ENCODE assay signal across 9 cellular contexts in the genomic region with DNA sequence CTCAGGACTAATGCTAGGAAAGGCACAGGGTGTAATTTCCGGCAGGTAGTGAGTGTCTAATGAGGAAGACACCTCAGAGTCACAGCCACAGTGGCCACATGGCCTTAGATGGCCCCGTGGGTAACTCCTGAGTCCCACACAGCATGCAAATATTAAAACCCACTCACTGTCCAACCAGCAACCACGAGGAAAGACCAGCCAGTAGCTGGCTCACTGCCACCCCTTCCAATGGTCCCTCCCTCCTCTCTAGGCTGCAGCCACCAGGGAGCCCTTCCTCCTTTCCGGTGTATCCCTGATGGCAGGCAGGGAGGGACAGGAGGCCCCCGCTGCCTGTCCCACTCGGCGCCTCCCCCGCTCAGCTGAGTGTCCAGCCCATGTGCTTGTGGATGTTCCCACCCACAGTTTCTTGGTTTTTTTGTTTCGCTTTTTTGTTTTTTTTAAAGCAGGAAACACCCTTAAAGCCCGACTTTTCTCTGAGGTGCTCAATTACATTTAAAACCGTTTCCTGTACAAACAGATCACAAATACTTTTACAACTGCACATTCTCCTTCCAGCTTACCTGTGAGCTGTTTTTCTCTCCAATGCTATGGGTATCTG. TPM values are rescaled to one million over a fixed set of nuclear protein-coding genes. Genes with fewer than 3 reads are reported as not detected.
A peak's percentile ranks its signal among the peaks of the same experiment; 100 is the strongest.
DNase-seq lines count a peak whose midpoint lies in the region; ATAC-seq and TF ChIP-seq lines count a peak whose summit lies in the region.
"Had no signal": no experiment of that assay in that cellular context is flagged by ENCODE, and none has a peak within 500 bp of the region (broad histone marks: within the 10 kb centered on the region; RNA-seq: fewer than 3 reads in every experiment).

No MANE protein-coding gene starts in this region.

- H2BK120ac ChIP-seq in H9 (ENCODE audit: low read depth, low read length, poor library complexity, severe bottlenecking) = no peak overlapping the region

- peak overlapping the region in 2 of 3 experiments; percentile 19 to 40; a peak in 3 of 7 replicates for H3K27ac Mint-ChIP-seq in H9
- H3K27ac Mint-ChIP-seq in activated CD4-positive, alpha-beta T cell treated with anti-CD3 and anti-CD28 coated beads, Interleukin-2, amount 10 ng/mL, durations not matched to agents 24 days and 14 days = peak overlapping the region; percentile 90

- 0 out of 5 replicates have a peak, but pooled peaks cover 0 to 2% of the 10 kb centered on the region in 2 experiments for H3K9me3 Mint-ChIP-seq in H9
- H3K9me3 Mint-ChIP-seq in activated CD4-positive, alpha-beta T cell treated with anti-CD3 and anti-CD28 coated beads, Interleukin-2, amount 10 ng/mL, durations not matched to agents 24 days and 14 days = no peaks in the 10 kb centered on the region

- no peak overlapping the region for H2BK20ac ChIP-seq in H9 (ENCODE audit: low read depth, low read length, poor library complexity, severe bottlenecking)

- H3K4ac ChIP-seq in H9 (ENCODE audit: low read depth, low read length) = no peak overlapping the region

- TF ChIP-seq CTCF in H9 (conservative IDR thresholded peaks at IDR 0.05) = no peak

- no peak overlapping the region for H2BK5ac ChIP-seq in H9 (ENCODE audit: insufficient read length, low read length)

- H2AK5ac ChIP-seq in H9 (ENCODE audit: insufficient read length, low read length) = no peak overlapping the region

- peaks cover 4% of the 10 kb centered on the region for H3K79me1 ChIP-seq in H9 (ENCODE audit: insufficient read depth, low read depth, low read length, poor library complexity, severe bottlenecking)

- H3K27me3 Mint-ChIP-seq in H9 (ENCODE audit: low read depth) = no peaks in the 10 kb centered on the region
- H3K27me3 Mint-ChIP-seq in activated CD4-positive, alpha-beta T cell treated with anti-CD3 and anti-CD28 coated beads, Interleukin-2, amount 10 ng/mL, durations not matched to agents 24 days and 14 days = no peaks in the 10 kb centered on the region

- H2BK15ac ChIP-seq in H9 (ENCODE audit: low read depth, low read length) = no peak overlapping the region

- no peaks in the 10 kb centered on the region for H3K23me2 ChIP-seq in H9 (ENCODE audit: insufficient read length, low read depth, low read length, poor library complexity, severe bottlenecking)

- peaks cover 2% of the 10 kb centered on the region; the same call in 1 of the 2 replicates for H3K79me2 ChIP-seq in H9 (ENCODE audit: insufficient read depth, low read length)

- no peak overlapping the region for H2BK12ac ChIP-seq in H9 (ENCODE audit: insufficient read length, low read depth, low read length)

- no peak overlapping the region for H3K27ac ChIP-seq in H9 (ENCODE audit: insufficient read length, low read depth, low read length)
- H3K27ac ChIP-seq: neutrophil had no signal

- H3K18ac ChIP-seq in H9 (ENCODE audit: insufficient read length, low read depth, low read length) = no peak overlapping the region

- WGBS in H9 (ENCODE audit: extremely low coverage, insufficient read length, low lambda C conversion rate) = no CpG with 5 or more reads among the region's 11 CpGs

- no peaks in the 10 kb centered on the region for H3K9me3 ChIP-seq in H9 (ENCODE audit: control insufficient read depth, low read depth, low read length)
- H3K9me3 ChIP-seq: neutrophil had no signal

- H3K56ac ChIP-seq in H9 (ENCODE audit: insufficient read length, low read depth, low read length) = no peak overlapping the region

- no peak overlapping the region for H4K8ac ChIP-seq in H9 (replicated peaks; ENCODE audit: insufficient read length, low read depth, low read length)

- H4K91ac ChIP-seq in H9 (ENCODE audit: insufficient read length, low read depth, low read length) = no peak overlapping the region

- no peak overlapping the region for H3K4me2 ChIP-seq in H9 (ENCODE audit: insufficient read depth, insufficient read length, low read length)

- intact Hi-C loops in activated CD4-positive, alpha-beta T cell treated with anti-CD3 and anti-CD28 coated beads, Interleukin-2, amount 10 ng/mL, durations not matched to agents 24 days and 14 days (cut with micrococcal nuclease) = loop anchor here (1.0 to 2.0 kb wide), 2 partner anchors 9 to 72 kb away; a partner anchor contains a TSS
- intact Hi-C loops in Right ventricle myocardium inferior (cut with DNase I) = no loop called here

- H4K20me1 ChIP-seq in H9 (ENCODE audit: control insufficient read depth, insufficient read depth, insufficient read length) = peaks cover 4% of the 10 kb centered on the region

- no peak overlapping the region for H3T11ph ChIP-seq in H9 (ENCODE audit: low read length)

- ATAC-seq in Right ventricle myocardium inferior = peak; percentile 68
- ATAC-seq in GM18868 (IDR thresholded peaks at IDR 0.05; ENCODE audit: unreplicated experiment) = no peak
- no peak for ATAC-seq in HG02973 (IDR thresholded peaks at IDR 0.05; ENCODE audit: unreplicated experiment)

- no peak overlapping the region for H2AFZ ChIP-seq in H9 (ENCODE audit: low read length)

- peaks cover 38 to 80% (median 65%) of the 10 kb centered on the region in 3 experiments for H3K36me3 Mint-ChIP-seq in H9 (ENCODE audit: insufficient read depth in 1 of 3, low read depth in 3 of 3)
- peaks cover 69% of the 10 kb centered on the region for H3K36me3 Mint-ChIP-seq in activated CD4-positive, alpha-beta T cell treated with anti-CD3 and anti-CD28 coated beads, Interleukin-2, amount 10 ng/mL, durations not matched to agents 24 days and 14 days (ENCODE audit: low read depth)

- no peak overlapping the region; the same call in 1 of the 2 replicates for H3K14ac ChIP-seq in H9 (ENCODE audit: insufficient read depth, low read length)

- H3K27me3 ChIP-seq in H9 (ENCODE audit: insufficient read depth, low read length) = no peaks in the 10 kb centered on the region
- H3K27me3 ChIP-seq: neutrophil had no signal

- no peak for DNase-seq in H9
- DNase-seq in activated CD4-positive, alpha-beta T cell treated with anti-CD3 and anti-CD28 coated beads, Interleukin-2, amount 10 ng/mL, durations not matched to agents 24 days and 14 days = peak; percentile 86
- DNase-seq in Right ventricle myocardium inferior (ENCODE audit: missing footprints) = peak; percentile 81
- peak; percentile 15 to 41 for DNase-seq in stimulated activated CD4-positive, alpha-beta T cell treated with anti-CD3 and anti-CD28 coated beads, Interleukin-4, amount 100 ng/mL, for 4 hours
- no peak for DNase-seq in HuH-7.5 (ENCODE audit: low spot score)
- DNase-seq in D341Med (ENCODE audit: low spot score) = no peak

- no peak overlapping the region for H3K23ac ChIP-seq in H9 (ENCODE audit: insufficient read length, low read depth, low read length)

- no peak overlapping the region for H3K9ac ChIP-seq in H9 (ENCODE audit: extremely low read depth, insufficient read length, low read length)

- H3K4me1 Mint-ChIP-seq in H9 = peaks cover 8 to 9% of the 10 kb centered on the region in 2 experiments
- peaks cover 63% of the 10 kb centered on the region for H3K4me1 Mint-ChIP-seq in activated CD4-positive, alpha-beta T cell treated with anti-CD3 and anti-CD28 coated beads, Interleukin-2, amount 10 ng/mL, durations not matched to agents 24 days and 14 days

- no peak overlapping the region; a peak in 1 of 5 replicates for H3K4me3 Mint-ChIP-seq in H9
- H3K4me3 Mint-ChIP-seq in activated CD4-positive, alpha-beta T cell treated with anti-CD3 and anti-CD28 coated beads, Interleukin-2, amount 10 ng/mL, durations not matched to agents 24 days and 14 days = peak overlapping the region; percentile 81

- H3K4me1 ChIP-seq in H9 (ENCODE audit: insufficient read depth, low read length) = peaks cover 3% of the 10 kb centered on the region; the same call in 1 of the 2 replicates

- no peak overlapping the region for H4K5ac ChIP-seq in H9 (ENCODE audit: insufficient read length, low read depth, low read length)

RNA-seq across cellular contexts. Expression of a gene that starts 9.2 kb away (rescaled TPM):
- 57.1 and 58.0 TPM in 2 replicates for total RNA-seq in H9 (2021)
- 94.4 and 95.1 TPM in 2 replicates for total RNA-seq in activated CD4-positive, alpha-beta T cell treated with anti-CD3 and anti-CD28 coated beads, Interleukin-2, amount 10 ng/mL, durations not matched to agents 24 days and 14 days
- total RNA-seq in Right ventricle myocardium inferior = 157 TPM

Comparison
In these comparisons a context has a peak if more than half of its experiments do, and no peak if none do; other contexts are left out.
1. DNase-seq: peak in activated CD4-positive, alpha-beta T cell treated with anti-CD3 and anti-CD28 coated beads, Interleukin-2, amount 10 ng/mL, durations not matched to agents 24 days and 14 days (single experiment), Right ventricle myocardium inferior (single experiment) and stimulated activated CD4-positive, alpha-beta T cell treated with anti-CD3 and anti-CD28 coated beads, Interleukin-4, amount 100 ng/mL, for 4 hours (2 of 2); none in H9 (single experiment), HuH-7.5 (single experiment) and D341Med (single experiment).